ENCODE assay signal across 1 cellular context in genomic region chr4:986949-987688, GRCh38.
TF ChIP-seq lines count a peak whose summit lies in the region.

Gene IDUA (plus strand): TSS chr4:987044. CDS start chr4:987085, 41 bp downstream.

TF ChIP-seq in GM12878, 131 proteins besides CTCF, POLR2A, EP300 and RAD21 (continued from another document and continues in another):
- TF ChIP-seq ZBTB11 (CRISPR knock-in tag; IDR thresholded peaks at IDR 0.05): no peak
- no peak for TF ChIP-seq MTA2 (IDR thresholded peaks at IDR 0.05; ENCODE audit: low read depth)
- peak; percentile 72 for TF ChIP-seq HDAC6 (IDR thresholded peaks at IDR 0.05; ENCODE audit: unreplicated experiment)
- no peak for TF ChIP-seq JUNB (IDR thresholded peaks at IDR 0.05)
- no peak for TF ChIP-seq ZBTB40 (IDR thresholded peaks at IDR 0.05; ENCODE audit: borderline replicate concordance)
- peak; percentile 87 for TF ChIP-seq ZNF687 (IDR thresholded peaks at IDR 0.05)
- TF ChIP-seq CEBPZ (IDR thresholded peaks at IDR 0.05; ENCODE audit: low read depth, low read length): no peak
- TF ChIP-seq USF1 (IDR thresholded peaks at IDR 0.05; ENCODE audit: borderline replicate concordance, extremely low read length, insufficient read depth, low read depth, low read length): peak; percentile 86
- no peak for TF ChIP-seq BCL11A (IDR thresholded peaks at IDR 0.05; ENCODE audit: low read depth, low read length)
- TF ChIP-seq POLR2AphosphoS5 (IDR thresholded peaks at IDR 0.05; ENCODE audit: low read length): peak; percentile 49; the same call in 1 of the 2 replicates
- no peak for TF ChIP-seq POU2F2 (IDR thresholded peaks at IDR 0.05; ENCODE audit: borderline replicate concordance, low read depth, low read length)
- TF ChIP-seq BRCA1 (IDR thresholded peaks at IDR 0.05; ENCODE audit: low read depth, low read length): no peak
- TF ChIP-seq NR2C2 (IDR thresholded peaks at IDR 0.05; ENCODE audit: borderline replicate concordance, control insufficient read depth, insufficient read length, low read depth): no peak
- TF ChIP-seq POLR2AphosphoS2 (IDR thresholded peaks at IDR 0.05; ENCODE audit: low read depth, low read length): no peak
- no peak for TF ChIP-seq KLF5 (IDR thresholded peaks at IDR 0.05; ENCODE audit: partially characterized antibody)
- no peak for TF ChIP-seq CHD2 (IDR thresholded peaks at IDR 0.05; ENCODE audit: borderline replicate concordance, low read depth, low read length)
- no peak for TF ChIP-seq NRF1 (conservative IDR thresholded peaks at IDR 0.05; ENCODE audit: low read depth, low read length)
- peak; percentile 99 for TF ChIP-seq BACH1 (IDR thresholded peaks at IDR 0.05; ENCODE audit: borderline replicate concordance)
- TF ChIP-seq PAX5 (IDR thresholded peaks at IDR 0.05; ENCODE audit: borderline replicate concordance, low read depth, low read length): no peak
- no peak for TF ChIP-seq CEBPB (IDR thresholded peaks at IDR 0.05; ENCODE audit: borderline replicate concordance in 1 of 2, low read depth in 2 of 2, low read length in 2 of 2)
- no peak for TF ChIP-seq MYB (IDR thresholded peaks at IDR 0.05; ENCODE audit: borderline replicate concordance, low read depth, low read length)
- TF ChIP-seq USF2 (IDR thresholded peaks at IDR 0.05; ENCODE audit: borderline replicate concordance, low read depth, low read length): peak; percentile 50
- TF ChIP-seq SMC3 (IDR thresholded peaks at IDR 0.05; ENCODE audit: borderline replicate concordance, low read length): peak; percentile 62
- peak; percentile 71; the same call in 1 of the 2 replicates for TF ChIP-seq ZNF592 (IDR thresholded peaks at IDR 0.05)
- TF ChIP-seq TCF7 (IDR thresholded peaks at IDR 0.05; ENCODE audit: borderline replicate concordance): no peak
- peak; percentile 96 for TF ChIP-seq ZNF207 (IDR thresholded peaks at IDR 0.05; ENCODE audit: borderline replicate concordance)
- TF ChIP-seq PBX3 (IDR thresholded peaks at IDR 0.05; ENCODE audit: insufficient replicate concordance, low read depth, low read length): no peak
- no peak for TF ChIP-seq TAF1 (IDR thresholded peaks at IDR 0.05; ENCODE audit: borderline replicate concordance, low read depth, low read length)
- TF ChIP-seq MLLT1 (IDR thresholded peaks at IDR 0.05): no peak
